In genomic region chr2:163347982-163348842, GRCh38 we compare ENCODE assay signal across 9 cellular contexts.
DNase-seq lines count a peak whose midpoint lies in the region; ATAC-seq and TF ChIP-seq lines count a peak whose summit lies in the region.
"Had no signal": no experiment of that assay in that cellular context is flagged by ENCODE, and none has a peak within 500 bp of the region (broad histone marks: within the 10 kb centered on the region; RNA-seq: fewer than 3 reads in every experiment).

No MANE protein-coding gene starts in this region.

- no peak for TF ChIP-seq POLR2A in breast epithelium (IDR thresholded peaks at IDR 0.05)

- no peak for ATAC-seq in activated T-cell treated with anti-CD3 and anti-CD28 coated beads, Interleukin-2, amount 50 U/mL, for 72 hours (replicated peaks in 1 of 2)
- peak; percentile 91 for ATAC-seq in sciatic nerve

- no peaks in the 10 kb centered on the region for H3K27me3 ChIP-seq in breast epithelium

- H3K27me3 Mint-ChIP-seq in activated T-cell treated with anti-CD3 and anti-CD28 coated beads, Interleukin-2, amount 50 U/mL, for 72 hours (ENCODE audit: low read depth), result peaks cover 7% of the 10 kb centered on the region
- H3K27me3 Mint-ChIP-seq in activated T-helper 1 cell treated with anti-CD3 and anti-CD28 coated beads, Interleukin-12 subunit alpha, Interleukin-12 subunit beta, Interleukin-2, Interleukin-4 antibody, amounts not matched to agents 30 ng/mL and 10 ng/mL and 1 ng/mL, durations not matched to agents 14 hours and 24 hours and 36 hours (ENCODE audit: insufficient read depth), result peaks cover 16% of the 10 kb centered on the region

- no peak overlapping the region for H3K27ac Mint-ChIP-seq in activated T-cell treated with anti-CD3 and anti-CD28 coated beads, Interleukin-2, amount 50 U/mL, for 72 hours
- H3K27ac Mint-ChIP-seq in activated T-helper 1 cell treated with anti-CD3 and anti-CD28 coated beads, Interleukin-12 subunit alpha, Interleukin-12 subunit beta, Interleukin-2, Interleukin-4 antibody, amounts not matched to agents 30 ng/mL and 10 ng/mL and 1 ng/mL, durations not matched to agents 14 hours and 24 hours and 36 hours, result no peak overlapping the region

- no peaks in the 10 kb centered on the region for H3K36me3 Mint-ChIP-seq in activated T-cell treated with anti-CD3 and anti-CD28 coated beads, Interleukin-2, amount 50 U/mL, for 72 hours (ENCODE audit: insufficient read depth in 2 of 2)
- H3K36me3 Mint-ChIP-seq in activated T-helper 1 cell treated with anti-CD3 and anti-CD28 coated beads, Interleukin-12 subunit alpha, Interleukin-12 subunit beta, Interleukin-2, Interleukin-4 antibody, amounts not matched to agents 30 ng/mL and 10 ng/mL and 1 ng/mL, durations not matched to agents 14 hours and 24 hours and 36 hours (ENCODE audit: low read depth), result no peaks in the 10 kb centered on the region

- intact Hi-C loops in breast epithelium (cut with DNase I; ENCODE audit: low total_unique reads) (no loop called here), sciatic nerve (cut with DNase I) (no loop called here)
- intact Hi-C loops in activated T-helper 1 cell treated with anti-CD3 and anti-CD28 coated beads, Interleukin-12 subunit alpha, Interleukin-12 subunit beta, Interleukin-2, Interleukin-4 antibody, amounts not matched to agents 30 ng/mL and 10 ng/mL and 1 ng/mL, durations not matched to agents 14 hours and 24 hours and 36 hours (cut with micrococcal nuclease), result no loop called here

- peaks cover 1% of the 10 kb centered on the region in 2 donors for H3K9me3 Mint-ChIP-seq in activated T-cell treated with anti-CD3 and anti-CD28 coated beads, Interleukin-2, amount 50 U/mL, for 72 hours
- H3K9me3 Mint-ChIP-seq in activated T-helper 1 cell treated with anti-CD3 and anti-CD28 coated beads, Interleukin-12 subunit alpha, Interleukin-12 subunit beta, Interleukin-2, Interleukin-4 antibody, amounts not matched to agents 30 ng/mL and 10 ng/mL and 1 ng/mL, durations not matched to agents 14 hours and 24 hours and 36 hours, result no peaks in the 10 kb centered on the region

- H3K4me1 Mint-ChIP-seq in activated T-cell treated with anti-CD3 and anti-CD28 coated beads, Interleukin-2, amount 50 U/mL, for 72 hours (ENCODE audit: low read depth), result no peaks in the 10 kb centered on the region
- H3K4me1 Mint-ChIP-seq in activated T-helper 1 cell treated with anti-CD3 and anti-CD28 coated beads, Interleukin-12 subunit alpha, Interleukin-12 subunit beta, Interleukin-2, Interleukin-4 antibody, amounts not matched to agents 30 ng/mL and 10 ng/mL and 1 ng/mL, durations not matched to agents 14 hours and 24 hours and 36 hours (ENCODE audit: low read depth), result no peaks in the 10 kb centered on the region

- DNase-seq in activated T-cell treated with anti-CD3 and anti-CD28 coated beads, Interleukin-2, amount 50 U/mL, for 72 hours, result no peak
- DNase-seq in activated T-cell treated with anti-CD3 and anti-CD28 coated beads for 4 hours (no peak), breast epithelium (ENCODE audit: low spot score in 2 of 2) (peak; percentile 68 to 71), sciatic nerve (ENCODE audit: low spot score) (peak; percentile 80), AML-193 (lab: John Stamatoyannopoulos, UW) (no peak)
- DNase-seq in activated T-helper 1 cell treated with anti-CD3 and anti-CD28 coated beads, Interleukin-12 subunit alpha, Interleukin-12 subunit beta, Interleukin-2, Interleukin-4 antibody, amounts not matched to agents 30 ng/mL and 10 ng/mL and 1 ng/mL, durations not matched to agents 14 hours and 24 hours and 36 hours (ENCODE audit: low spot score), result no peak
- no peak for DNase-seq in stimulated activated naive CD4-positive, alpha-beta T cell (lab: John Stamatoyannopoulos, UW)
- DNase-seq: DND-41 had no signal

- H3K36me3 ChIP-seq in breast epithelium, result no peaks in the 10 kb centered on the region

- no peaks in the 10 kb centered on the region for H3K4me1 ChIP-seq in breast epithelium

- H3K4me3 ChIP-seq in breast epithelium, result peak overlapping the region; percentile 41 to 58 (median 51)
- H3K4me3 ChIP-seq in iPS-18c (ENCODE audit: insufficient read depth, low read depth, low read length), result peak overlapping the region; percentile 44; the same call in 1 of the 2 replicates

- peak overlapping the region; percentile 36 to 47 for H3K4me3 Mint-ChIP-seq in activated T-cell treated with anti-CD3 and anti-CD28 coated beads, Interleukin-2, amount 50 U/mL, for 72 hours
- no peak overlapping the region for H3K4me3 Mint-ChIP-seq in activated T-helper 1 cell treated with anti-CD3 and anti-CD28 coated beads, Interleukin-12 subunit alpha, Interleukin-12 subunit beta, Interleukin-2, Interleukin-4 antibody, amounts not matched to agents 30 ng/mL and 10 ng/mL and 1 ng/mL, durations not matched to agents 14 hours and 24 hours and 36 hours

- no peak for TF ChIP-seq CTCF in breast epithelium (IDR thresholded peaks at IDR 0.05)

- peak overlapping the region; percentile 77 to 82 for H3K27ac ChIP-seq in breast epithelium

- H3K9me3 ChIP-seq in breast epithelium (no peaks in the 10 kb centered on the region), iPS-18c (ENCODE audit: control insufficient read depth, insufficient read depth, low read length) (no peaks in the 10 kb centered on the region)

Comparison
In these comparisons a context has a peak if more than half of its experiments do, and no peak if none do; other contexts are left out.
1. DNase-seq: peak in breast epithelium (2 of 2) and sciatic nerve (single experiment); none in activated T-cell treated with anti-CD3 and anti-CD28 coated beads, Interleukin-2, amount 50 U/mL, for 72 hours (0 of 2), activated T-cell treated with anti-CD3 and anti-CD28 coated beads for 4 hours (single experiment), activated T-helper 1 cell treated with anti-CD3 and anti-CD28 coated beads, Interleukin-12 subunit alpha, Interleukin-12 subunit beta, Interleukin-2, Interleukin-4 antibody, amounts not matched to agents 30 ng/mL and 10 ng/mL and 1 ng/mL, durations not matched to agents 14 hours and 24 hours and 36 hours (single experiment), stimulated activated naive CD4-positive, alpha-beta T cell (0 of 6) and AML-193 (0 of 2).